In genomic region chr9:38526571-38526970, GRCh38 we compare ENCODE assay signal across 26 cellular contexts.
"Had no signal": no experiment of that assay in that cellular context is flagged by ENCODE, and none has a peak within 500 bp of the region (broad histone marks: within the 10 kb centered on the region; RNA-seq: fewer than 3 reads in every experiment).

No MANE protein-coding gene starts in this region.

- H3K4me3 ChIP-seq: colonic mucosa, lower lobe of right lung, right atrium auricular region, smooth muscle cell, suprapubic skin, thyroid gland had no signal

- ATAC-seq: left colon; left ventricle myocardium superior; lower lobe of right lung; natural killer cell; sciatic nerve; stimulated activated naive CD8-positive, alpha-beta T cell treated with anti-CD3 and anti-CD28 coated beads, Interleukin-15, amount 100 ng/mL, for 72 hours had no signal

- H3K9me3 Mint-ChIP-seq: dendritic cell treated with granulocyte-macrophage colony-stimulating factor and Interleukin-4, amounts not matched to agents 40 ng/mL and 50 ng/mL, for 4 days; natural killer cell; type B pancreatic cell had no signal

- FAIRE-seq: frontal cortex had no signal

- H3K9ac ChIP-seq: parathyroid adenoma had no signal

- H3K4me3 Mint-ChIP-seq: dendritic cell treated with granulocyte-macrophage colony-stimulating factor and Interleukin-4, amounts not matched to agents 40 ng/mL and 50 ng/mL, for 4 days; immature natural killer cell; natural killer cell; neural crest cell; stimulated activated naive CD8-positive, alpha-beta T cell treated with anti-CD3 and anti-CD28 coated beads, Interleukin-15, amount 100 ng/mL, for 72 hours; type B pancreatic cell had no signal

- H3K4me1 Mint-ChIP-seq: natural killer cell; stimulated activated naive CD8-positive, alpha-beta T cell treated with anti-CD3 and anti-CD28 coated beads, Interleukin-15, amount 100 ng/mL, for 72 hours had no signal

- H3K27me3 ChIP-seq: colonic mucosa, right atrium auricular region, thyroid gland had no signal

- H3K79me2 ChIP-seq: parathyroid adenoma had no signal

- H3K36me3 ChIP-seq: colonic mucosa, lower lobe of right lung, right atrium auricular region, suprapubic skin, thyroid gland had no signal

- H3K27me3 Mint-ChIP-seq: progenitor cell of endocrine pancreas; stimulated activated naive CD8-positive, alpha-beta T cell treated with anti-CD3 and anti-CD28 coated beads, Interleukin-15, amount 100 ng/mL, for 72 hours; type B pancreatic cell had no signal

- H2AFZ ChIP-seq: parathyroid adenoma had no signal

- H3K27ac Mint-ChIP-seq: dendritic cell treated with granulocyte-macrophage colony-stimulating factor and Interleukin-4, amounts not matched to agents 40 ng/mL and 50 ng/mL, for 4 days; immature natural killer cell; natural killer cell; progenitor cell of endocrine pancreas; stimulated activated naive CD8-positive, alpha-beta T cell treated with anti-CD3 and anti-CD28 coated beads, Interleukin-15, amount 100 ng/mL, for 72 hours; type B pancreatic cell had no signal

- DNase-seq: colonic mucosa; effector memory CD4-positive, alpha-beta T cell; immature natural killer cell; islet precursor cell; kidney glomerular epithelial cell; left colon; left ventricle myocardium superior; lower lobe of right lung; natural killer cell; stimulated activated CD4-positive, alpha-beta T cell treated with anti-CD3 and anti-CD28 coated beads, Interleukin-12 subunit alpha, Interleukin-12 subunit beta, amount 100 ng/mL, for 4 hours; stimulated activated CD4-positive, alpha-beta T cell treated with anti-CD3 and anti-CD28 coated beads, Interleukin-1b, Interleukin-23, amount 100 ng/mL, for 48 hours; stimulated activated CD4-positive, alpha-beta T cell treated with anti-CD3 and anti-CD28 coated beads, Interleukin-4, amount 100 ng/mL, for 1 hour; stimulated activated CD8-positive, alpha-beta memory T cell treated with anti-CD3 and anti-CD28 coated beads, Interleukin-4, amount 100 ng/mL, for 48 hours; stimulated activated naive CD4-positive, alpha-beta T cell; stimulated activated naive CD8-positive, alpha-beta T cell treated with anti-CD3 and anti-CD28 coated beads, Interleukin-15, amount 100 ng/mL, for 72 hours; thyroid gland had no signal

- H3K27ac ChIP-seq: colonic mucosa, lower lobe of right lung, parathyroid adenoma, right atrium auricular region, suprapubic skin, thyroid gland had no signal

- H3K4me1 ChIP-seq: colonic mucosa, lower lobe of right lung, parathyroid adenoma, right atrium auricular region, suprapubic skin, thyroid gland had no signal

- H3K36me3 Mint-ChIP-seq: type B pancreatic cell had no signal

- H3K9me3 ChIP-seq: colonic mucosa, lower lobe of right lung, right atrium auricular region, suprapubic skin, thyroid gland had no signal

- H3K4me2 ChIP-seq: smooth muscle cell had no signal
